Comparison of ENCODE assay signal across 19 cellular contexts in genomic region chrX:261858-262390, GRCh38. TPM values are rescaled to one million over a fixed set of nuclear protein-coding genes. Genes with fewer than 3 reads are reported as not detected.
A peak's percentile ranks its signal among the peaks of the same experiment; 100 is the strongest.
DNase-seq lines count a peak whose midpoint lies in the region; ATAC-seq and TF ChIP-seq lines count a peak whose summit lies in the region.
"Had no signal": no experiment of that assay in that cellular context is flagged by ENCODE, and none has a peak within 500 bp of the region (broad histone marks: within the 10 kb centered on the region; RNA-seq: fewer than 3 reads in every experiment).

No MANE protein-coding gene starts in this region.

- no peaks in the 10 kb centered on the region for H3K9me3 Mint-ChIP-seq in mesothelial cell of epicardium
- H3K9me3 Mint-ChIP-seq in GM23338, result peaks cover 70% of the 10 kb centered on the region
- H3K9me3 Mint-ChIP-seq: activated naive CD8-positive, alpha-beta T cell treated with anti-CD3 and anti-CD28 coated beads, Interleukin-2, amount 50 U/mL, for 24 hours; naive thymus-derived CD8-positive, alpha-beta T cell had no signal

- H3K27me3 ChIP-seq in GM23338 (ENCODE audit: insufficient read depth), result no peaks in the 10 kb centered on the region
- H3K27me3 ChIP-seq: Peyer's patch, vagina had no signal

- no peaks in the 10 kb centered on the region for H3K9me2 ChIP-seq in GM23338 (ENCODE audit: insufficient read depth)

- no peak overlapping the region for H3K4me2 ChIP-seq in GM23338

- H3K27ac Mint-ChIP-seq in mesothelial cell of epicardium, result peak overlapping the region; percentile 83
- no peak overlapping the region for H3K27ac Mint-ChIP-seq in GM23338
- H3K27ac Mint-ChIP-seq: activated naive CD8-positive, alpha-beta T cell treated with anti-CD3 and anti-CD28 coated beads, Interleukin-2, amount 50 U/mL, for 24 hours; naive thymus-derived CD8-positive, alpha-beta T cell had no signal

- no peak overlapping the region for H3K4me3 ChIP-seq in GM23338
- H3K4me3 ChIP-seq: Peyer's patch, vagina had no signal

- no peaks in the 10 kb centered on the region for H3K36me3 Mint-ChIP-seq in mesothelial cell of epicardium
- peaks cover 3% of the 10 kb centered on the region; the same call in 1 of the 3 replicates for H3K36me3 Mint-ChIP-seq in GM23338 (ENCODE audit: low read depth)
- H3K36me3 Mint-ChIP-seq: naive thymus-derived CD8-positive, alpha-beta T cell had no signal

- H3K27ac ChIP-seq in 22Rv1 (peak overlapping the region; percentile 71), GM23338 (ENCODE audit: low read depth) (no peak overlapping the region)
- H3K27ac ChIP-seq: Peyer's patch, vagina had no signal

- no peaks in the 10 kb centered on the region; the same call in 1 of the 2 replicates for H3K4me1 ChIP-seq in GM23338 (ENCODE audit: insufficient read depth)
- H3K4me1 ChIP-seq: vagina had no signal

- peaks cover 12% of the 10 kb centered on the region; the same call in 1 of the 2 replicates for H3F3A ChIP-seq in GM23338 (replicated peaks; ENCODE audit: low read depth)

- no peak overlapping the region; the same call in 1 of the 2 replicates for H2AFZ ChIP-seq in GM23338

- TF ChIP-seq CTCF in 22Rv1 (IDR thresholded peaks at IDR 0.05), result no peak
- TF ChIP-seq CTCF in mesothelial cell of epicardium (IDR thresholded peaks at IDR 0.05; ENCODE audit: unreplicated experiment), result no peak
- no peak for TF ChIP-seq CTCF in GM23338 (conservative IDR thresholded peaks at IDR 0.05; ENCODE audit: low read depth in 2 of 2)

- H4K20me1 ChIP-seq in GM23338 (replicated peaks; ENCODE audit: insufficient read depth), result no peaks in the 10 kb centered on the region

- ATAC-seq in HG03097 (IDR thresholded peaks at IDR 0.05; ENCODE audit: low FRiP score, unreplicated experiment), result peak; percentile 24
- no peak for ATAC-seq in HG02870 (IDR thresholded peaks at IDR 0.05; ENCODE audit: unreplicated experiment)
- no peak for ATAC-seq in HG02970 (IDR thresholded peaks at IDR 0.05; ENCODE audit: low FRiP score, unreplicated experiment)
- no peak for ATAC-seq in GM23338
- ATAC-seq: activated naive CD8-positive, alpha-beta T cell treated with anti-CD3 and anti-CD28 coated beads, Interleukin-2, amount 50 U/mL, for 24 hours; naive thymus-derived CD8-positive, alpha-beta T cell had no signal

- DNase-seq in cerebellar cortex (ENCODE audit: low spot score), result peak; percentile 14
- peak in 1 of 2 experiments; percentile 31 for DNase-seq in mesothelial cell of epicardium (ENCODE audit: low spot score in 2 of 2, unreplicated experiment in 2 of 2)
- no peak for DNase-seq in GM23338 (ENCODE audit: low spot score)
- no peak for DNase-seq in stimulated activated CD4-positive, alpha-beta T cell treated with anti-CD3 and anti-CD28 coated beads, Interleukin-4, amount 100 ng/mL, for 1 hour
- DNase-seq: activated CD4-positive, alpha-beta T cell treated with anti-CD3 and anti-CD28 coated beads for 4 hours; activated naive CD8-positive, alpha-beta T cell treated with anti-CD3 and anti-CD28 coated beads, Interleukin-2, amount 50 U/mL, for 24 hours; activated T-cell treated with anti-CD3 and anti-CD28 coated beads, Interleukin-2, amount 50 U/mL, for 1 hour; kidney glomerular epithelial cell; naive thymus-derived CD8-positive, alpha-beta T cell; NCI-H1930; NCI-H69; stimulated activated naive CD4-positive, alpha-beta T cell treated with Interleukin-2 at 50 U/mL for 16 hours; T-helper 1 cell had no signal

- H3K4me1 Mint-ChIP-seq in mesothelial cell of epicardium (peaks cover 19% of the 10 kb centered on the region), GM23338 (no peaks in the 10 kb centered on the region)
- H3K4me1 Mint-ChIP-seq: activated naive CD8-positive, alpha-beta T cell treated with anti-CD3 and anti-CD28 coated beads, Interleukin-2, amount 50 U/mL, for 24 hours had no signal

- H3K79me2 ChIP-seq in GM23338 (replicated peaks; ENCODE audit: insufficient read depth), result no peaks in the 10 kb centered on the region

- H3K27me3 Mint-ChIP-seq in mesothelial cell of epicardium (ENCODE audit: low read depth) (no peaks in the 10 kb centered on the region), GM23338 (ENCODE audit: insufficient read depth, low read depth, poor library complexity) (peaks cover 9% of the 10 kb centered on the region)
- H3K27me3 Mint-ChIP-seq: activated naive CD8-positive, alpha-beta T cell treated with anti-CD3 and anti-CD28 coated beads, Interleukin-2, amount 50 U/mL, for 24 hours; naive thymus-derived CD8-positive, alpha-beta T cell had no signal

- no peaks in the 10 kb centered on the region for H3K36me3 ChIP-seq in GM23338 (ENCODE audit: insufficient read depth)
- H3K36me3 ChIP-seq: Peyer's patch, vagina had no signal

- H3K4me3 Mint-ChIP-seq in mesothelial cell of epicardium (peak overlapping the region; percentile 28), GM23338 (no peak overlapping the region)
- H3K4me3 Mint-ChIP-seq: activated naive CD8-positive, alpha-beta T cell treated with anti-CD3 and anti-CD28 coated beads, Interleukin-2, amount 50 U/mL, for 24 hours; naive thymus-derived CD8-positive, alpha-beta T cell had no signal

TF ChIP-seq in GM23338, 12 proteins besides CTCF, POLR2A, EP300 and RAD21 (continues in another document):
- TF ChIP-seq JUNB (IDR thresholded peaks at IDR 0.05; ENCODE audit: unreplicated experiment) (no peak), CREB1 (CRISPR knock-in tag; IDR thresholded peaks at IDR 0.05; ENCODE audit: low read depth) (no peak), ZNF331 (CRISPR knock-in tag; IDR thresholded peaks at IDR 0.05; ENCODE audit: low read depth) (no peak), ETS1 (IDR thresholded peaks at IDR 0.05) (no peak), POLR2AphosphoS5 (IDR thresholded peaks at IDR 0.05; ENCODE audit: low read depth) (no peak), EZH2phosphoT487 (IDR thresholded peaks at IDR 0.05; ENCODE audit: unreplicated experiment) (no peak), ZNF114 (CRISPR knock-in tag; IDR thresholded peaks at IDR 0.05) (no peak), REST (IDR thresholded peaks at IDR 0.05; ENCODE audit: unreplicated experiment) (no peak), NANOG (IDR thresholded peaks at IDR 0.05; ENCODE audit: borderline replicate concordance) (no peak), EZH2 (IDR thresholded peaks at IDR 0.05; ENCODE audit: low read depth, unreplicated experiment) (no peak)

RNA-seq across cellular contexts. Expression of gene PLCXD1, which starts 19.3 kb away (rescaled TPM):
- 34.6 to 37.4 TPM (median 35.0 TPM) in 3 replicates for total RNA-seq in mesothelial cell of epicardium
- 95.9 and 112 TPM in 2 replicates for total RNA-seq in GM23338 (2014; rRNA removed; shearing (Covaris generic))
- polyA plus RNA-seq in GM23338 (2016; fragmentation: Nextera tagmentation; extraction: Ambion mirVana), result 48.7 and 50.9 TPM in 2 replicates

RNA-seq across cellular contexts. Expression of gene GTPBP6, which starts 56.7 kb away (rescaled TPM):
- 65.6 to 67.1 TPM (median 66.7 TPM) in 3 replicates for total RNA-seq in mesothelial cell of epicardium
- 57.4 and 66.8 TPM in 2 replicates for total RNA-seq in GM23338 (2014; rRNA removed; shearing (Covaris generic))
- polyA plus RNA-seq in GM23338 (2016; fragmentation: Nextera tagmentation; extraction: Ambion mirVana), result 41.4 and 43.6 TPM in 2 replicates
